Comparison of ENCODE assay signal across 11 cellular contexts in the genomic region with DNA sequence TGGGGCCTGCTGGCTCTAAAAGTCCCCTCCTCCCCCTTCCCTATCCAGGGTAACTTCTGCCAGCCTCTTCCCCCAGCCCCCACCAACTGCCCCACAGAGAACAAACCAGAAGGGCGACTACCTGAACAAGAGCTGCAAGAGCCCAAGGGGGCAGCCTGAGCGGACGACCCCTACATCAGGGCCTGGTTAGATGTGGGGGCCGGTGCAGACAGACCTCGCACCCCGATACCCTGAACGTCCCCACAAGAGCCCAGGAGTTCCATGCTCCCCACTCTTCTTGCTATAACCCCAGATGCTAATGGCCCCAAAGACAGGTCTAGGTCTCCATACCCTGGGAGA. TPM values are rescaled to one million over a fixed set of nuclear protein-coding genes. Genes with fewer than 3 reads are reported as not detected.
DNase-seq lines count a peak whose midpoint lies in the region; ATAC-seq, FAIRE-seq and TF ChIP-seq lines count a peak whose summit lies in the region.
"Had no signal": no experiment of that assay in that cellular context is flagged by ENCODE, and none has a peak within 500 bp of the region (broad histone marks: within the 10 kb centered on the region; RNA-seq: fewer than 3 reads in every experiment).

No MANE protein-coding gene starts in this region.

- H3K27ac Mint-ChIP-seq in activated CD8-positive, alpha-beta memory T cell treated with anti-CD3 and anti-CD28 coated beads, Interleukin-2, amount 10 ng/mL, durations not matched to agents 7 days and 5 days: peak overlapping the region; percentile 65
- H3K27ac Mint-ChIP-seq in activated CD4-positive, alpha-beta memory T cell treated with anti-CD3 and anti-CD28 coated beads for 36 hours: peak overlapping the region; percentile 46
- peak overlapping the region; percentile 83 for H3K27ac Mint-ChIP-seq in stimulated activated naive B cell treated with anti-CD40 and anti-IgM and Interleukin-4, amounts not matched to agents 10 μg/mL and 1 μg/mL and 100 μg/mL, for 72 hours
- H3K27ac Mint-ChIP-seq: WTC11 had no signal

- no peaks in the 10 kb centered on the region for H3K27me3 ChIP-seq in colonic mucosa

- CTCF ChIA-PET in activated CD8-positive, alpha-beta memory T cell treated with anti-CD3 and anti-CD28 coated beads, Interleukin-2, amount 10 ng/mL, durations not matched to agents 7 days and 5 days (lab: Charles Lee): interaction anchor here (1.3 to 4.0 kb wide), 6 partner anchors 10 to 31 kb away, joined by 3 to 28 read pairs (median 8); no protein-coding TSS in a partner anchor
- CTCF ChIA-PET in activated CD4-positive, alpha-beta memory T cell treated with anti-CD3 and anti-CD28 coated beads for 36 hours (lab: Charles Lee): interaction anchor here (0.6 to 4.5 kb wide), 10 partner anchors 8 to 108 kb away, joined by 3 to 33 read pairs (median 9); no protein-coding TSS in a partner anchor

- intact Hi-C loops in activated CD4-positive, alpha-beta memory T cell treated with anti-CD3 and anti-CD28 coated beads for 36 hours (cut with micrococcal nuclease): no loop called here
- intact Hi-C loops in kidney (cut with DNase I): no loop called here
- intact Hi-C loops in colonic mucosa (cut with DNase I): no loop called here

- no peak for DNase-seq in activated CD8-positive, alpha-beta memory T cell treated with anti-CD3 and anti-CD28 coated beads, Interleukin-2, amount 10 ng/mL, durations not matched to agents 7 days and 5 days
- DNase-seq in activated CD8-positive, alpha-beta memory T cell treated with anti-CD3 and anti-CD28 coated beads, Interleukin-2, amount 50 U/mL, for 48 hours: no peak
- DNase-seq in activated CD4-positive, alpha-beta memory T cell treated with anti-CD3 and anti-CD28 coated beads for 36 hours: no peak
- DNase-seq in kidney (peak; percentile 59), kidney tubule cell (ENCODE audit: low spot score) (no peak), colonic mucosa (no peak)
- no peak for DNase-seq in stimulated activated naive B cell treated with anti-CD40 and anti-IgM and Interleukin-4, amounts not matched to agents 10 μg/mL and 1 μg/mL and 100 μg/mL, for 72 hours
- DNase-seq: ACHN had no signal

- no peak for FAIRE-seq in kidney (lab: Jason Lieb, UNC)
- FAIRE-seq: frontal cortex had no signal

- H3K4me3 ChIP-seq in kidney (ENCODE audit: low read length in 2 of 2) (no peak overlapping the region), colonic mucosa (no peak overlapping the region)

- H3K9me3 ChIP-seq in kidney (ENCODE audit: control insufficient read depth in 1 of 2, low read length in 2 of 2): no peaks in the 10 kb centered on the region
- H3K9me3 ChIP-seq in colonic mucosa: no peaks in the 10 kb centered on the region

- H3K36me3 ChIP-seq in kidney (ENCODE audit: control insufficient read depth in 1 of 2, insufficient read depth in 2 of 2, low read length in 2 of 2): peaks cover 39 to 54% of the 10 kb centered on the region in 2 donors
- H3K36me3 ChIP-seq in colonic mucosa: peaks cover 35% of the 10 kb centered on the region

- H3K4me3 Mint-ChIP-seq in activated CD8-positive, alpha-beta memory T cell treated with anti-CD3 and anti-CD28 coated beads, Interleukin-2, amount 10 ng/mL, durations not matched to agents 7 days and 5 days: no peak overlapping the region
- H3K4me3 Mint-ChIP-seq in activated CD4-positive, alpha-beta memory T cell treated with anti-CD3 and anti-CD28 coated beads for 36 hours: no peak overlapping the region
- no peak overlapping the region for H3K4me3 Mint-ChIP-seq in stimulated activated naive B cell treated with anti-CD40 and anti-IgM and Interleukin-4, amounts not matched to agents 10 μg/mL and 1 μg/mL and 100 μg/mL, for 72 hours
- H3K4me3 Mint-ChIP-seq: WTC11 had no signal

- peaks cover 31% of the 10 kb centered on the region for H3K4me1 Mint-ChIP-seq in activated CD8-positive, alpha-beta memory T cell treated with anti-CD3 and anti-CD28 coated beads, Interleukin-2, amount 10 ng/mL, durations not matched to agents 7 days and 5 days
- H3K4me1 Mint-ChIP-seq in activated CD4-positive, alpha-beta memory T cell treated with anti-CD3 and anti-CD28 coated beads for 36 hours (ENCODE audit: low read depth): peaks cover 42% of the 10 kb centered on the region
- peaks cover 35 to 56% of the 10 kb centered on the region in 2 donors for H3K4me1 Mint-ChIP-seq in stimulated activated naive B cell treated with anti-CD40 and anti-IgM and Interleukin-4, amounts not matched to agents 10 μg/mL and 1 μg/mL and 100 μg/mL, for 72 hours

- no peaks in the 10 kb centered on the region for H3K27me3 Mint-ChIP-seq in activated CD8-positive, alpha-beta memory T cell treated with anti-CD3 and anti-CD28 coated beads, Interleukin-2, amount 10 ng/mL, durations not matched to agents 7 days and 5 days
- no peaks in the 10 kb centered on the region for H3K27me3 Mint-ChIP-seq in activated CD4-positive, alpha-beta memory T cell treated with anti-CD3 and anti-CD28 coated beads for 36 hours
- no peaks in the 10 kb centered on the region for H3K27me3 Mint-ChIP-seq in stimulated activated naive B cell treated with anti-CD40 and anti-IgM and Interleukin-4, amounts not matched to agents 10 μg/mL and 1 μg/mL and 100 μg/mL, for 72 hours

- no peaks in the 10 kb centered on the region for H3K9me3 Mint-ChIP-seq in activated CD8-positive, alpha-beta memory T cell treated with anti-CD3 and anti-CD28 coated beads, Interleukin-2, amount 10 ng/mL, durations not matched to agents 7 days and 5 days (ENCODE audit: low read depth)
- no peaks in the 10 kb centered on the region for H3K9me3 Mint-ChIP-seq in activated CD4-positive, alpha-beta memory T cell treated with anti-CD3 and anti-CD28 coated beads for 36 hours
- no peaks in the 10 kb centered on the region for H3K9me3 Mint-ChIP-seq in stimulated activated naive B cell treated with anti-CD40 and anti-IgM and Interleukin-4, amounts not matched to agents 10 μg/mL and 1 μg/mL and 100 μg/mL, for 72 hours
- H3K9me3 Mint-ChIP-seq: WTC11 had no signal

- POLR2A ChIA-PET in activated CD4-positive, alpha-beta memory T cell treated with anti-CD3 and anti-CD28 coated beads for 36 hours (lab: Charles Lee): interaction anchor here (0.9 to 3.7 kb wide), 6 partner anchors 13 to 29 kb away, joined by 3 to 17 read pairs (median 4); a partner anchor contains a TSS

- peak overlapping the region in 1 of 2 donors; percentile 23 for H3K27ac ChIP-seq in kidney (ENCODE audit: low read depth in 2 of 2, low read length in 2 of 2)
- no peak overlapping the region for H3K27ac ChIP-seq in colonic mucosa

- TF ChIP-seq CTCF in kidney (IDR thresholded peaks at IDR 0.05; ENCODE audit: borderline replicate concordance, extremely low read depth, insufficient read depth): no peak
- no peak for TF ChIP-seq CTCF in colonic mucosa (IDR thresholded peaks at IDR 0.05)

- ATAC-seq in activated CD8-positive, alpha-beta memory T cell treated with anti-CD3 and anti-CD28 coated beads, Interleukin-2, amount 10 ng/mL, durations not matched to agents 7 days and 5 days: no peak
- ATAC-seq in stimulated activated naive B cell treated with anti-CD40 and anti-IgM and Interleukin-4, amounts not matched to agents 10 μg/mL and 1 μg/mL and 100 μg/mL, for 72 hours (replicated peaks): no peak
- no peak for ATAC-seq in GM18517 (IDR thresholded peaks at IDR 0.05; ENCODE audit: unreplicated experiment)
- ATAC-seq: WTC11 had no signal

- no peak overlapping the region for H3K9ac ChIP-seq in kidney (ENCODE audit: low read length in 2 of 2)
- no peak overlapping the region for H3K9ac ChIP-seq in colonic mucosa (ENCODE audit: low read depth in 2 of 2, low read length in 2 of 2)

- peaks cover 12% of the 10 kb centered on the region in 2 donors for H3K4me1 ChIP-seq in kidney (ENCODE audit: control insufficient read depth in 1 of 2, insufficient read depth in 1 of 2, low read depth in 1 of 2, low read length in 2 of 2)
- no peaks in the 10 kb centered on the region for H3K4me1 ChIP-seq in colonic mucosa

- H3K36me3 Mint-ChIP-seq in activated CD8-positive, alpha-beta memory T cell treated with anti-CD3 and anti-CD28 coated beads, Interleukin-2, amount 10 ng/mL, durations not matched to agents 7 days and 5 days: peaks cover 54% of the 10 kb centered on the region
- H3K36me3 Mint-ChIP-seq in activated CD4-positive, alpha-beta memory T cell treated with anti-CD3 and anti-CD28 coated beads for 36 hours: peaks cover 54% of the 10 kb centered on the region
- H3K36me3 Mint-ChIP-seq in stimulated activated naive B cell treated with anti-CD40 and anti-IgM and Interleukin-4, amounts not matched to agents 10 μg/mL and 1 μg/mL and 100 μg/mL, for 72 hours: peaks cover 47 to 73% of the 10 kb centered on the region in 2 donors

RNA-seq across cellular contexts. Expression of a gene that starts 20.7 kb away (rescaled TPM):
- 100 to 1,000 TPM; 320 to 412 TPM for total RNA-seq in activated CD8-positive, alpha-beta memory T cell treated with anti-CD3 and anti-CD28 coated beads, Interleukin-2, amount 10 ng/mL, durations not matched to agents 7 days and 5 days
- total RNA-seq in activated CD4-positive, alpha-beta memory T cell treated with anti-CD3 and anti-CD28 coated beads for 36 hours: 100 to 1,000 TPM; 159 to 168 TPM
- total RNA-seq in kidney (199 TPM), colonic mucosa (100 to 1,000 TPM; 106 to 123 TPM)
- polyA plus RNA-seq in kidney (ENCODE audit: insufficient read depth, low read depth, low replicate concordance): 41.7 TPM

RNA-seq across cellular contexts. Expression of a gene that starts 29.4 kb away (rescaled TPM):
- total RNA-seq in activated CD8-positive, alpha-beta memory T cell treated with anti-CD3 and anti-CD28 coated beads, Interleukin-2, amount 10 ng/mL, durations not matched to agents 7 days and 5 days: 100 to 1,000 TPM; 116 to 146 TPM
- total RNA-seq in activated CD4-positive, alpha-beta memory T cell treated with anti-CD3 and anti-CD28 coated beads for 36 hours: 10 to 100 TPM; 95.4 to 98.1 TPM
- total RNA-seq in kidney (52.0 TPM), colonic mucosa (10 to 100 TPM; 64.6 to 65.6 TPM)
- polyA plus RNA-seq in kidney (ENCODE audit: insufficient read depth, low read depth, low replicate concordance): 11.7 TPM

RNA-seq across cellular contexts. Expression of a gene that starts 34.4 kb away (rescaled TPM):
- total RNA-seq in activated CD8-positive, alpha-beta memory T cell treated with anti-CD3 and anti-CD28 coated beads, Interleukin-2, amount 10 ng/mL, durations not matched to agents 7 days and 5 days: 10 to 100 TPM; 74.0 to 77.0 TPM
- total RNA-seq in activated CD4-positive, alpha-beta memory T cell treated with anti-CD3 and anti-CD28 coated beads for 36 hours: 10 to 100 TPM; 71.8 to 78.4 TPM
- 42.8 TPM for total RNA-seq in kidney
- 12.8 TPM for polyA plus RNA-seq in kidney (ENCODE audit: insufficient read depth, low read depth, low replicate concordance)
- total RNA-seq in colonic mucosa: 100 to 1,000 TPM in 1 of 2 donors, 10 to 100 TPM in 1; 52.4 to 108 TPM

RNA-seq across cellular contexts. Expression of a gene that starts 53.3 kb away (rescaled TPM):
- 10 to 100 TPM; 61.1 to 94.9 TPM for total RNA-seq in activated CD8-positive, alpha-beta memory T cell treated with anti-CD3 and anti-CD28 coated beads, Interleukin-2, amount 10 ng/mL, durations not matched to agents 7 days and 5 days
- 100 to 1,000 TPM; 122 to 128 TPM for total RNA-seq in activated CD4-positive, alpha-beta memory T cell treated with anti-CD3 and anti-CD28 coated beads for 36 hours
- total RNA-seq in kidney (55.0 TPM), colonic mucosa (100 to 1,000 TPM in 1 of 2 donors, 10 to 100 TPM in 1; 97.1 to 149 TPM)
- polyA plus RNA-seq in kidney (ENCODE audit: insufficient read depth, low read depth, low replicate concordance): 103 TPM

RNA-seq across cellular contexts. Expression of a gene that starts 58.8 kb away (rescaled TPM):
- 1 to 10 TPM; 8.2 to 8.9 TPM for total RNA-seq in activated CD8-positive, alpha-beta memory T cell treated with anti-CD3 and anti-CD28 coated beads, Interleukin-2, amount 10 ng/mL, durations not matched to agents 7 days and 5 days
- total RNA-seq in activated CD4-positive, alpha-beta memory T cell treated with anti-CD3 and anti-CD28 coated beads for 36 hours: 1 to 10 TPM; 7.7 to 8.3 TPM
- total RNA-seq in kidney (26.5 TPM), colonic mucosa (10 to 100 TPM; 15.8 to 17.8 TPM)
- 39.7 TPM for polyA plus RNA-seq in kidney (ENCODE audit: insufficient read depth, low read depth, low replicate concordance)
